In the genomic region with DNA sequence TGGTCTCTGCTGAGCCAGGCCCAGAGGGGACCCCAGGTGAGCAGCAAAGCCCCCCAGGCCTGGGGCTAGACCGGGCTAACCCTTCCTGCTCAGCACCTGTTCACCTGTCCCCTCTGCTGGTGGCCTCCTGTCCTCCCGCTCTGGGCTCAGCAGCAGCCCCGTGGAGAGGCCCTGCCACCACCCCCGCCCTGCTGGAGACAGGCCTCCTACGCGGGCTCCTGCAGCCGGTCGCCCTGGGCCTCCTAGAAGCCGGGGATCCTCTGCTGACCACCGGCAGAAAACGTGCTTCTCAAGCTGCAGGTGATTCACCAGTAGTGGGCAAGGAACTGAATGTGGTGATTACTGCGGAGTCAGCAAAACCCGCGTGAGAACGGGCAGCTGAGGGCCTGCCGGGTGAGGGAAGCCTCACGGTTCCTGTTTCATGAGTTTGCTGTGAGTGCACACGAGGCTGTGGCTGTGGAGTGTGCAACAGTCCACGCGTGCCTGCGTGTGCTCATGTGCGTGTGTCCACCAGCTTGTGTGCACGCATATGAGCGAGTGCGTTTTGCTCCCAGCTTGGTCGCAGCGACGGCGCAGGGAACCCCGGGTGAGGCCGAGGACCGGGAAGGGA, we compare ENCODE assay signal across 8 cellular contexts. TPM values are rescaled to one million over a fixed set of nuclear protein-coding genes. Genes with fewer than 3 reads are reported as not detected.
DNase-seq lines count a peak whose midpoint lies in the region; ATAC-seq and TF ChIP-seq lines count a peak whose summit lies in the region.

No MANE protein-coding gene starts in this region.

- peak overlapping the region in 1 of 2 donors; percentile 73 for H3K27ac Mint-ChIP-seq in natural killer cell

- ATAC-seq in natural killer cell (peak; percentile 61 to 69 (median 63)), GM19395 (IDR thresholded peaks at IDR 0.05; ENCODE audit: unreplicated experiment) (no peak), HG02610 (IDR thresholded peaks at IDR 0.05; ENCODE audit: unreplicated experiment) (no peak), GM18520 (IDR thresholded peaks at IDR 0.05; ENCODE audit: unreplicated experiment) (no peak)

- DNase-seq in activated naive CD4-positive, alpha-beta T cell treated with Interleukin-2 at 50 U/mL for 16 hours = peak; percentile 36
- no peak for DNase-seq in activated naive CD4-positive, alpha-beta T cell (lab: John Stamatoyannopoulos, UW)
- DNase-seq in T1000 (lab: John Stamatoyannopoulos, UW) (peak; percentile 48), esophagus squamous epithelium (lab: John Stamatoyannopoulos, UW) (no peak), natural killer cell (no peak)

- H3K4me3 ChIP-seq in esophagus squamous epithelium = peak overlapping the region; percentile 37 to 71 (median 58)

- peaks cover 18 to 28% of the 10 kb centered on the region in 2 donors for H3K4me1 Mint-ChIP-seq in natural killer cell

- peak overlapping the region; percentile 69 to 81 (median 80) for H3K27ac ChIP-seq in esophagus squamous epithelium

- intact Hi-C loops in esophagus squamous epithelium (cut with DNase I) (no loop called here), natural killer cell (cut with micrococcal nuclease) (no loop called here)

- peaks cover 27 to 82% (median 61%) of the 10 kb centered on the region in 3 donors for H3K4me1 ChIP-seq in esophagus squamous epithelium

- no peaks in the 10 kb centered on the region for H3K9me3 Mint-ChIP-seq in natural killer cell

- H3K36me3 Mint-ChIP-seq in natural killer cell = no peaks in the 10 kb centered on the region

- no peaks in the 10 kb centered on the region for H3K9me3 ChIP-seq in esophagus squamous epithelium

- H3K4me3 Mint-ChIP-seq in natural killer cell = peak overlapping the region; percentile 79

- WGBS in esophagus squamous epithelium, 2 donors = 4 to 51% methylated on average over 2 to 10 of the region's 32 CpGs

- peaks cover 0 to 4% of the 10 kb centered on the region in 2 donors for H3K27me3 Mint-ChIP-seq in natural killer cell (ENCODE audit: low read depth in 2 of 2)

- TF ChIP-seq POLR2A in esophagus squamous epithelium (IDR thresholded peaks at IDR 0.05) = no peak

- H3K27me3 ChIP-seq in esophagus squamous epithelium = peaks cover 0 to 72% (median 0%) of the 10 kb centered on the region in 4 donors

- no peak for TF ChIP-seq CTCF in esophagus squamous epithelium (IDR thresholded peaks at IDR 0.05)
- TF ChIP-seq CTCF in natural killer cell (IDR thresholded peaks at IDR 0.05) = no peak

- no peaks in the 10 kb centered on the region for H3K36me3 ChIP-seq in esophagus squamous epithelium

RNA-seq across cellular contexts. Expression of gene SECTM1, which starts 0.8 kb away (rescaled TPM):
- total RNA-seq in esophagus squamous epithelium (10 to 100 TPM in 1 of 4 donors, 1 to 10 TPM in 3; 4.3 to 19.5 (median 6.5) TPM), natural killer cell (10 to 100 TPM in 1 of 3 donors, 1 to 10 TPM in 2; 3.6 to 11.2 (median 6.3) TPM)

RNA-seq across cellular contexts. Expression of gene CD7, which starts 15.4 kb away (rescaled TPM):
- total RNA-seq in esophagus squamous epithelium (1 to 10 TPM; 3.0 to 4.4 (median 4.1) TPM), natural killer cell (100 to 1,000 TPM; 464 to 564 (median 522) TPM)

RNA-seq across cellular contexts. Expression of gene TEX19, which starts 26.3 kb away (rescaled TPM):
- total RNA-seq in esophagus squamous epithelium = not detected
- not detected for total RNA-seq in natural killer cell

RNA-seq across cellular contexts. Expression of gene UTS2R, which starts 38.8 kb away (rescaled TPM):
- not detected for total RNA-seq in esophagus squamous epithelium
- total RNA-seq in natural killer cell = under 1 TPM in 1 of 3 donors, not detected in 2; 0.28 TPM

RNA-seq across cellular contexts. Expression of gene CSNK1D, which starts 59.3 kb away (rescaled TPM):
- 100 to 1,000 TPM in 1 of 4 donors, 10 to 100 TPM in 3; 24.6 to 102 (median 57.1) TPM for total RNA-seq in esophagus squamous epithelium
- total RNA-seq in natural killer cell = 100 to 1,000 TPM; 423 to 475 (median 468) TPM

Comparison
In these comparisons a context has a peak if more than half of its experiments do, and no peak if none do; other contexts are left out.
1. DNase-seq: peak in activated naive CD4-positive, alpha-beta T cell treated with Interleukin-2 at 50 U/mL for 16 hours (single experiment) and T1000 (single experiment); none in activated naive CD4-positive, alpha-beta T cell (0 of 4), esophagus squamous epithelium (single experiment) and natural killer cell (single experiment).
2. ATAC-seq: peak in natural killer cell (3 of 3); none in GM19395 (single experiment), HG02610 (single experiment) and GM18520 (single experiment).
3. RNA of gene CD7, which starts 15.4 kb away (total RNA-seq): 464 to 564 TPM in natural killer cell; 3.0 to 4.4 TPM in esophagus squamous epithelium; every median in the first group is over 10 times any median in the second.